ENCODE assay signal across 23 cellular contexts in the genomic region with DNA sequence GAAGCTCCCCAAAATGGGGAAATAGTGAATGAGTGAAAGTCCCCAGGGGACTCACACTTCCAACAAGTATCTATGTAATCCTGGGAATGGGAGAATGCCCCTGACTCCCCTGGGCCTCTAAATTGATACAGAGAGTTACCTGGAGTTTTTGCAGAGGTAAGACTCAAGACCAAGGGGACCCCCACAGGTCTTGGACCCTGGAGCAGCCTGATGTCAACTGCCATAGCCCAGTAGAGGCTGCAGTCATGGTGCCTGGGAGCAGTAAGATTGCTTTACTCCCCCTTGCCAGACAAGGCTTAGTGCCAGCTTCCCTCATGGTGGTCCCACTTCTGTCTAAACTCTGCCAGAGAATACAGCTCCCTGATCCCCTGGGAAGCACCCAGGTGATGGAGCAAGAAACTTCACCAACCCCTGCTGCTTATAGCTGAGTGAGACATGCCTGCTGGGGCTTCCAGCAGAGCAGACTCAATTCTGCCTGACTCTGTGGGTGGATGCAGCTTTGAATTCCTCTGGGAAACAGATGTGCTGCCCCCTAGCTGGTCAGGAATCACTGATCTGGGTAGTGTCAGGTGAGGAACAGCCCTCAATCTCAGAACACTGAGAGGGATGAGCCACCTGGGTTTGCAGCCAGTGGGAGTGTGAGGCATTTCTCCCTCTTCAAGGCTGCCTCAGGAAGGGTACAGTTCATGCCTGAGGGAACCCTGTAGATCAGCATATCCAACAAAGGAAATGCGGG.
"Had no signal": no experiment of that assay in that cellular context is flagged by ENCODE, and none has a peak within 500 bp of the region (broad histone marks: within the 10 kb centered on the region; RNA-seq: fewer than 3 reads in every experiment).

No MANE protein-coding gene starts in this region.

- H3K36me3 ChIP-seq: left ventricle myocardium inferior, sigmoid colon had no signal

- H3K4me1 Mint-ChIP-seq: immature natural killer cell; naive thymus-derived CD4-positive, alpha-beta T cell; nephron progenitor cell had no signal

- H3K36me3 Mint-ChIP-seq: immature natural killer cell; naive thymus-derived CD4-positive, alpha-beta T cell had no signal

- DNase-seq: cerebellar nuclear complex; erythroblast; foreskin melanocyte; head of caudate nucleus; hippocampal formation; immature natural killer cell; kidney; left cardiac atrium; left ventricle myocardium inferior; mesenchymal stem cell; naive thymus-derived CD4-positive, alpha-beta T cell; nephron progenitor cell; sigmoid colon; stimulated activated CD4-positive, alpha-beta T cell treated with anti-CD3 and anti-CD28 coated beads, Interleukin-2, amount 100 ng/mL, for 24 hours; stimulated activated CD4-positive, alpha-beta T cell treated with anti-CD3 and anti-CD28 coated beads, Interleukin-4, amount 100 ng/mL, for 4 hours; stimulated activated naive CD4-positive, alpha-beta T cell; trophoblast cell had no signal

- H2AFZ ChIP-seq: parathyroid adenoma had no signal

- H3K79me2 ChIP-seq: parathyroid adenoma had no signal

- H3K27me3 ChIP-seq: sigmoid colon had no signal

- H3K27me3 Mint-ChIP-seq: dendritic cell treated with granulocyte-macrophage colony-stimulating factor and Interleukin-4, amounts not matched to agents 40 ng/mL and 50 ng/mL, for 4 days; naive thymus-derived CD4-positive, alpha-beta T cell had no signal

- H3K27ac ChIP-seq: left ventricle myocardium inferior, parathyroid adenoma, sigmoid colon, skin epidermis had no signal

- FAIRE-seq: colon, endothelial cell of umbilical vein, kidney had no signal

- H3K27ac Mint-ChIP-seq: dendritic cell treated with granulocyte-macrophage colony-stimulating factor and Interleukin-4, amounts not matched to agents 40 ng/mL and 50 ng/mL, for 4 days; immature natural killer cell; naive thymus-derived CD4-positive, alpha-beta T cell; nephron progenitor cell had no signal

- H3K4me3 Mint-ChIP-seq: dendritic cell treated with granulocyte-macrophage colony-stimulating factor and Interleukin-4, amounts not matched to agents 40 ng/mL and 50 ng/mL, for 4 days; immature natural killer cell; naive thymus-derived CD4-positive, alpha-beta T cell; nephron progenitor cell had no signal

- ATAC-seq: left cardiac atrium; naive thymus-derived CD4-positive, alpha-beta T cell had no signal

- H3K9ac ChIP-seq: parathyroid adenoma had no signal

- H3K4me3 ChIP-seq: left ventricle myocardium inferior, lung, sigmoid colon, skin epidermis had no signal

- H3K4me1 ChIP-seq: left ventricle myocardium inferior, parathyroid adenoma, sigmoid colon had no signal
